ENCODE assay signal across 23 cellular contexts in genomic region chr20:3863317-3863716, GRCh38. TPM values are rescaled to one million over a fixed set of nuclear protein-coding genes. Genes with fewer than 3 reads are reported as not detected.
A peak's percentile ranks its signal among the peaks of the same experiment; 100 is the strongest.
DNase-seq lines count a peak whose midpoint lies in the region; ATAC-seq, FAIRE-seq and TF ChIP-seq lines count a peak whose summit lies in the region.
"Had no signal": no experiment of that assay in that cellular context is flagged by ENCODE, and none has a peak within 500 bp of the region (broad histone marks: within the 10 kb centered on the region; RNA-seq: fewer than 3 reads in every experiment).

No MANE protein-coding gene starts in this region.

- H3K4me1 ChIP-seq in HepG2 (ENCODE audit: insufficient read depth, low read length) (peaks cover 6% of the 10 kb centered on the region; the same call in 1 of the 2 replicates), right lobe of liver (no peaks in the 10 kb centered on the region)
- H3K4me1 ChIP-seq: Caco-2 had no signal

- peaks cover 28% of the 10 kb centered on the region for H3K36me3 Mint-ChIP-seq in memory B cell
- H3K36me3 Mint-ChIP-seq in stimulated activated naive B cell treated with anti-CD40 and anti-IgM and Interleukin-4, amounts not matched to agents 10 μg/mL and 1 μg/mL and 100 μg/mL, for 72 hours = peaks cover 56 to 65% of the 10 kb centered on the region in 2 donors

- H3K9me3 ChIP-seq in HepG2 (ENCODE audit: low read length) (no peaks in the 10 kb centered on the region), right lobe of liver (no peaks in the 10 kb centered on the region)
- H3K9me3 ChIP-seq: SK-N-SH had no signal

- no peak for DNase-seq in HepG2 (ENCODE audit: low spot score)
- no peak for DNase-seq in right lobe of liver
- DNase-seq in NB4 (ENCODE audit: low read depth) = peak; percentile 34
- DNase-seq in memory B cell (ENCODE audit: low spot score in 2 of 2) = no peak
- DNase-seq in stimulated activated naive B cell treated with anti-CD40 and anti-IgM and Interleukin-4, amounts not matched to agents 10 μg/mL and 1 μg/mL and 100 μg/mL, for 72 hours = peak; percentile 53
- DNase-seq in GM13977 (ENCODE audit: low spot score) = no peak
- DNase-seq in activated CD4-positive, alpha-beta T cell treated with anti-CD3 and anti-CD28 coated beads, Interleukin-2, amount 50 U/mL, for 1 hour = no peak
- DNase-seq: Caco-2, DMS79, NCI-H1092, NCI-H1694 treated with DMSO at 0.1 percent for 48 hours, NCI-H2171, NCI-H446 treated with DMSO at 0.1 percent for 48 hours, NCI-H774, Right ventricle myocardium superior, SK-N-SH had no signal

- no peak overlapping the region for H2AFZ ChIP-seq in HepG2 (ENCODE audit: low read length)

- no peak for TF ChIP-seq POLR2A in HepG2 (IDR thresholded peaks at IDR 0.05; ENCODE audit: insufficient read depth in 1 of 2, low read depth in 2 of 2, low read length in 2 of 2)
- TF ChIP-seq POLR2A in right lobe of liver (IDR thresholded peaks at IDR 0.05) = no peak
- no peak for TF ChIP-seq POLR2A in NB4 (IDR thresholded peaks at IDR 0.05; ENCODE audit: extremely low read depth, insufficient read length)

- no peak for TF ChIP-seq EP300 in HepG2 (IDR thresholded peaks at IDR 0.05; ENCODE audit: low read depth in 2 of 2, low read length in 2 of 2)
- TF ChIP-seq EP300 in HepG2 (CRISPR knock-in tag; IDR thresholded peaks at IDR 0.05; ENCODE audit: borderline replicate concordance) = no peak

- ATAC-seq in HepG2 (no peak), right lobe of liver (no peak), memory B cell (ENCODE audit: low read depth) (peak; percentile 31), GM18517 (IDR thresholded peaks at IDR 0.05; ENCODE audit: unreplicated experiment) (no peak)
- ATAC-seq in stimulated activated naive B cell treated with anti-CD40 and anti-IgM and Interleukin-4, amounts not matched to agents 10 μg/mL and 1 μg/mL and 100 μg/mL, for 72 hours (replicated peaks) = peak; percentile 94 to 97
- ATAC-seq: Panc1 had no signal

- no TSS peak for BruUV-seq in HepG2 (replicated peaks; lab: Mats Ljungman, UMichigan)

- no peak overlapping the region for H3K9ac ChIP-seq in HepG2 (ENCODE audit: insufficient read depth, low read depth, low read length)
- H3K9ac ChIP-seq: SK-N-SH had no signal

- POLR2A ChIA-PET in HepG2 (lab: Yijun Ruan, JAX) = no interaction called here

- no peak overlapping the region for H3K4me2 ChIP-seq in HepG2 (ENCODE audit: low read depth, low read length)
- H3K4me2 ChIP-seq: SK-N-SH had no signal

- no peaks in the 10 kb centered on the region for H3K79me2 ChIP-seq in HepG2 (ENCODE audit: insufficient read depth, low read length)

- H3K4me1 Mint-ChIP-seq in memory B cell = peaks cover 9% of the 10 kb centered on the region
- H3K4me1 Mint-ChIP-seq in stimulated activated naive B cell treated with anti-CD40 and anti-IgM and Interleukin-4, amounts not matched to agents 10 μg/mL and 1 μg/mL and 100 μg/mL, for 72 hours = peaks cover 14 to 27% of the 10 kb centered on the region in 2 donors

- H4K20me1 ChIP-seq in HepG2 (ENCODE audit: insufficient read depth, low read length) = no peaks in the 10 kb centered on the region

- no peak overlapping the region for H3K27ac ChIP-seq in HepG2 (ENCODE audit: extremely low read length, insufficient read depth, low read length)
- no peak overlapping the region for H3K27ac ChIP-seq in right lobe of liver
- H3K27ac ChIP-seq: 22Rv1, C4-2B had no signal

- no peak for FAIRE-seq in HepG2 (lab: Jason Lieb, UNC)
- FAIRE-seq: G401.6, H54, HTR-8/SVneo had no signal

- no peak overlapping the region for H3K4me3 ChIP-seq in HepG2 (replicated peaks in 1 of 3; ENCODE audit: insufficient read depth in 1 of 3, low read depth in 2 of 3, low read length in 3 of 3)
- no peak overlapping the region for H3K4me3 ChIP-seq in right lobe of liver
- no peak overlapping the region for H3K4me3 ChIP-seq in NB4 (ENCODE audit: low read depth, low read length)

- H3K36me3 ChIP-seq in HepG2 (replicated peaks in 1 of 2; ENCODE audit: control insufficient read depth in 1 of 2, insufficient read depth in 2 of 2, low read length in 2 of 2) (peaks cover 60 to 65% of the 10 kb centered on the region in 2 experiments), right lobe of liver (peaks cover 9 to 83% (median 37%) of the 10 kb centered on the region in 4 donors)

- no peak overlapping the region for H3K27ac Mint-ChIP-seq in memory B cell
- peak overlapping the region; percentile 89 for H3K27ac Mint-ChIP-seq in stimulated activated naive B cell treated with anti-CD40 and anti-IgM and Interleukin-4, amounts not matched to agents 10 μg/mL and 1 μg/mL and 100 μg/mL, for 72 hours

- H3K4me3 Mint-ChIP-seq in memory B cell = no peak overlapping the region
- H3K4me3 Mint-ChIP-seq in stimulated activated naive B cell treated with anti-CD40 and anti-IgM and Interleukin-4, amounts not matched to agents 10 μg/mL and 1 μg/mL and 100 μg/mL, for 72 hours = no peak overlapping the region

- no peak for TF ChIP-seq RAD21 in HepG2 (CRISPR knock-in tag; IDR thresholded peaks at IDR 0.05)

- intact Hi-C loops in HepG2 (cut with micrococcal nuclease; ENCODE audit: unreplicated experiment) (no loop called here), right lobe of liver (cut with DNase I) (no loop called here)

- H3K27me3 ChIP-seq in HepG2 (ENCODE audit: control insufficient read depth in 1 of 2, insufficient read depth in 2 of 2, low read length in 2 of 2) (no peaks in the 10 kb centered on the region), right lobe of liver (no peaks in the 10 kb centered on the region)

- H3K9me3 Mint-ChIP-seq in memory B cell = no peaks in the 10 kb centered on the region
- no peaks in the 10 kb centered on the region for H3K9me3 Mint-ChIP-seq in stimulated activated naive B cell treated with anti-CD40 and anti-IgM and Interleukin-4, amounts not matched to agents 10 μg/mL and 1 μg/mL and 100 μg/mL, for 72 hours

- CTCF ChIA-PET in HepG2 (lab: Yijun Ruan, JAX; ENCODE audit: low intra/inter-chr PET ratio, low total read pairs) = no interaction called here

- in situ Hi-C loops in HepG2 (cut with HindIII; ENCODE audit: extremely low pct_ligation_motif_present, low pct_unique_long_range_greater_than_20kb) (no loop called here), GM13977 (cut with MboI; ENCODE audit: low pct_unique_long_range_greater_than_20kb, low sequenced_read_pairs, unreplicated experiment) (no loop called here)

- H3K27me3 Mint-ChIP-seq in memory B cell = no peaks in the 10 kb centered on the region
- H3K27me3 Mint-ChIP-seq in stimulated activated naive B cell treated with anti-CD40 and anti-IgM and Interleukin-4, amounts not matched to agents 10 μg/mL and 1 μg/mL and 100 μg/mL, for 72 hours = no peaks in the 10 kb centered on the region

- 98% methylated on average over 7 of the region's 7 CpGs for WGBS in HepG2 (ENCODE audit: low lambda C conversion rate)
- 86% methylated on average over 6 of the region's 7 CpGs for WGBS in right lobe of liver (ENCODE audit: insufficient coverage, low coverage, low lambda C conversion rate, missing lambda C conversion rate)

- TF ChIP-seq CTCF in HepG2 (CRISPR knock-in tag; IDR thresholded peaks at IDR 0.05) (no peak), right lobe of liver (IDR thresholded peaks at IDR 0.05) (no peak), NB4 (IDR thresholded peaks at IDR 0.05; ENCODE audit: low read depth, low read length) (no peak), GM13977 (IDR thresholded peaks at IDR 0.05; ENCODE audit: extremely low read depth, insufficient read depth, missing control alignments) (no peak)

RNA-seq across cellular contexts. Expression of gene MAVS, which starts 16.7 kb away (rescaled TPM):
- total RNA-seq in HepG2 (2016; rRNA removed; fragmentation: Illumina TruSeq; extraction: Trizol) (36.6 and 44.4 TPM in 2 replicates), right lobe of liver (10 to 100 TPM; 10.1 to 20.4 (median 17.0) TPM)
- total RNA-seq in HepG2 (2016; cell fraction: cytosol; rRNA removed; fragmentation: Illumina TruSeq; extraction: Trizol; ENCODE audit: low read depth) = 4.7 and 5.3 TPM in 2 replicates
- total RNA-seq in HepG2 (2016; cell fraction: insoluble cytoplasmic fraction; rRNA removed; fragmentation: Illumina TruSeq; extraction: Trizol) = 37.6 and 37.9 TPM in 2 replicates
- 17.4 and 17.9 TPM in 2 replicates for total RNA-seq in HepG2 (2016; cell fraction: membrane; rRNA removed; fragmentation: Illumina TruSeq; extraction: Trizol)
- 23.6 and 27.3 TPM in 2 replicates for total RNA-seq in HepG2 (2016; cell fraction: nucleus; rRNA removed; fragmentation: Illumina TruSeq; extraction: Trizol)
- 27.3 and 27.8 TPM in 2 replicates for polyA plus RNA-seq in HepG2 (2011; rRNA removed)
- 15.7 and 16.8 TPM in 2 replicates for polyA plus RNA-seq in HepG2 (2011; cell fraction: cytosol; rRNA removed)
- polyA plus RNA-seq in HepG2 (2011; cell fraction: nucleus; rRNA removed) = 36.4 and 42.5 TPM in 2 replicates
- polyA plus RNA-seq in HepG2 (2012) = 18.3 and 22.8 TPM in 2 replicates
- polyA plus RNA-seq in HepG2 (2016; cell fraction: cytosol; fragmentation: Illumina TruSeq; extraction: Trizol; ENCODE audit: low read depth) = 2.6 TPM in 2 replicates
- polyA plus RNA-seq in HepG2 (2016; cell fraction: insoluble cytoplasmic fraction; fragmentation: Illumina TruSeq; extraction: Trizol; ENCODE audit: low read depth) = 25.4 and 30.9 TPM in 2 replicates
- 6.2 and 7.0 TPM in 2 replicates for polyA plus RNA-seq in HepG2 (2016; cell fraction: membrane; fragmentation: Illumina TruSeq; extraction: Trizol; ENCODE audit: low read depth)
- 35.3 and 39.8 TPM in 2 replicates for polyA plus RNA-seq in HepG2 (2016; cell fraction: nucleus; fragmentation: Illumina TruSeq; extraction: Trizol; ENCODE audit: insufficient read depth, low read depth)
- 25.5 and 99.2 TPM in 2 replicates for polyA minus RNA-seq in HepG2 (2011; rRNA and poly(A)+ RNA removed; ENCODE audit: low replicate concordance)
- polyA minus RNA-seq in HepG2 (2011; cell fraction: cytosol; rRNA and poly(A)+ RNA removed) = 36.0 and 39.4 TPM in 2 replicates
- polyA minus RNA-seq in HepG2 (2011; cell fraction: nucleus; rRNA and poly(A)+ RNA removed) = 27.7 and 33.1 TPM in 2 replicates

RNA-seq across cellular contexts. Expression of gene PANK2, which starts 25.9 kb away (rescaled TPM):
- total RNA-seq in HepG2 (2016; rRNA removed; fragmentation: Illumina TruSeq; extraction: Trizol) = 123 and 127 TPM in 2 replicates
- 91.5 and 107 TPM in 2 replicates for total RNA-seq in HepG2 (2016; cell fraction: cytosol; rRNA removed; fragmentation: Illumina TruSeq; extraction: Trizol; ENCODE audit: low read depth)
- 126 TPM in 2 replicates for total RNA-seq in HepG2 (2016; cell fraction: insoluble cytoplasmic fraction; rRNA removed; fragmentation: Illumina TruSeq; extraction: Trizol)
- 107 and 121 TPM in 2 replicates for total RNA-seq in HepG2 (2016; cell fraction: membrane; rRNA removed; fragmentation: Illumina TruSeq; extraction: Trizol)
- 89.8 and 90.2 TPM in 2 replicates for total RNA-seq in HepG2 (2016; cell fraction: nucleus; rRNA removed; fragmentation: Illumina TruSeq; extraction: Trizol)
- polyA plus RNA-seq in HepG2 (2011; rRNA removed) = 31.2 and 39.2 TPM in 2 replicates
- 23.0 and 31.7 TPM in 2 replicates for polyA plus RNA-seq in HepG2 (2011; cell fraction: cytosol; rRNA removed)
- 41.6 and 42.6 TPM in 2 replicates for polyA plus RNA-seq in HepG2 (2011; cell fraction: nucleus; rRNA removed)
- 57.3 and 61.8 TPM in 2 replicates for polyA plus RNA-seq in HepG2 (2012)
- polyA plus RNA-seq in HepG2 (2016; cell fraction: cytosol; fragmentation: Illumina TruSeq; extraction: Trizol; ENCODE audit: low read depth) = 37.8 and 43.1 TPM in 2 replicates
- polyA plus RNA-seq in HepG2 (2016; cell fraction: insoluble cytoplasmic fraction; fragmentation: Illumina TruSeq; extraction: Trizol; ENCODE audit: low read depth) = 105 and 120 TPM in 2 replicates
- 70.7 and 71.1 TPM in 2 replicates for polyA plus RNA-seq in HepG2 (2016; cell fraction: membrane; fragmentation: Illumina TruSeq; extraction: Trizol; ENCODE audit: low read depth)
- polyA plus RNA-seq in HepG2 (2016; cell fraction: nucleus; fragmentation: Illumina TruSeq; extraction: Trizol; ENCODE audit: insufficient read depth, low read depth) = 77.9 and 84.3 TPM in 2 replicates
- 24.2 and 40.6 TPM in 2 replicates for polyA minus RNA-seq in HepG2 (2011; rRNA and poly(A)+ RNA removed; ENCODE audit: low replicate concordance)
- polyA minus RNA-seq in HepG2 (2011; cell fraction: cytosol; rRNA and poly(A)+ RNA removed) = 23.3 and 28.9 TPM in 2 replicates
- polyA minus RNA-seq in HepG2 (2011; cell fraction: nucleus; rRNA and poly(A)+ RNA removed) = 83.4 and 101 TPM in 2 replicates
- total RNA-seq in right lobe of liver = 10 to 100 TPM; 13.0 to 17.8 (median 13.8) TPM

RNA-seq across cellular contexts. Expression of gene AP5S1, which starts 43.0 kb away (rescaled TPM):
- 23.2 and 23.7 TPM in 2 replicates for total RNA-seq in HepG2 (2016; rRNA removed; fragmentation: Illumina TruSeq; extraction: Trizol)
- 6.5 and 6.6 TPM in 2 replicates for total RNA-seq in HepG2 (2016; cell fraction: cytosol; rRNA removed; fragmentation: Illumina TruSeq; extraction: Trizol; ENCODE audit: low read depth)
- total RNA-seq in HepG2 (2016; cell fraction: insoluble cytoplasmic fraction; rRNA removed; fragmentation: Illumina TruSeq; extraction: Trizol) = 20.8 and 26.3 TPM in 2 replicates
- total RNA-seq in HepG2 (2016; cell fraction: membrane; rRNA removed; fragmentation: Illumina TruSeq; extraction: Trizol) = 15.6 and 19.4 TPM in 2 replicates
- 14.1 and 15.3 TPM in 2 replicates for total RNA-seq in HepG2 (2016; cell fraction: nucleus; rRNA removed; fragmentation: Illumina TruSeq; extraction: Trizol)
- polyA plus RNA-seq in HepG2 (2011; rRNA removed) = 7.9 and 9.1 TPM in 2 replicates
- polyA plus RNA-seq in HepG2 (2011; cell fraction: cytosol; rRNA removed) = 6.7 and 9.3 TPM in 2 replicates
- 13.1 and 17.4 TPM in 2 replicates for polyA plus RNA-seq in HepG2 (2011; cell fraction: nucleus; rRNA removed)
- polyA plus RNA-seq in HepG2 (2012) = 6.2 and 7.2 TPM in 2 replicates
- 6.5 and 8.5 TPM in 2 replicates for polyA plus RNA-seq in HepG2 (2016; cell fraction: cytosol; fragmentation: Illumina TruSeq; extraction: Trizol; ENCODE audit: low read depth)
- 20.4 and 21.3 TPM in 2 replicates for polyA plus RNA-seq in HepG2 (2016; cell fraction: insoluble cytoplasmic fraction; fragmentation: Illumina TruSeq; extraction: Trizol; ENCODE audit: low read depth)
- 13.2 and 17.0 TPM in 2 replicates for polyA plus RNA-seq in HepG2 (2016; cell fraction: membrane; fragmentation: Illumina TruSeq; extraction: Trizol; ENCODE audit: low read depth)
- 18.0 and 19.1 TPM in 2 replicates for polyA plus RNA-seq in HepG2 (2016; cell fraction: nucleus; fragmentation: Illumina TruSeq; extraction: Trizol; ENCODE audit: insufficient read depth, low read depth)
- 15.2 and 46.1 TPM in 2 replicates for polyA minus RNA-seq in HepG2 (2011; rRNA and poly(A)+ RNA removed; ENCODE audit: low replicate concordance)
- 8.3 and 11.6 TPM in 2 replicates for polyA minus RNA-seq in HepG2 (2011; cell fraction: cytosol; rRNA and poly(A)+ RNA removed)
- 23.7 and 26.3 TPM in 2 replicates for polyA minus RNA-seq in HepG2 (2011; cell fraction: nucleus; rRNA and poly(A)+ RNA removed)
- 10 to 100 TPM in 3 of 6 experiments, 1 to 10 TPM in 3; 7.7 to 16.1 (median 9.5) TPM for total RNA-seq in right lobe of liver

Comparison
In these comparisons a context has a peak if more than half of its experiments do, and no peak if none do; other contexts are left out.
1. ATAC-seq: peak in memory B cell (single experiment) and stimulated activated naive B cell treated with anti-CD40 and anti-IgM and Interleukin-4, amounts not matched to agents 10 μg/mL and 1 μg/mL and 100 μg/mL, for 72 hours (2 of 2); none in HepG2 (single experiment), right lobe of liver (0 of 4) and GM18517 (single experiment).
2. DNase-seq: peak in NB4 (single experiment) and stimulated activated naive B cell treated with anti-CD40 and anti-IgM and Interleukin-4, amounts not matched to agents 10 μg/mL and 1 μg/mL and 100 μg/mL, for 72 hours (single experiment); none in HepG2 (single experiment), right lobe of liver (0 of 3), memory B cell (0 of 2), GM13977 (single experiment) and activated CD4-positive, alpha-beta T cell treated with anti-CD3 and anti-CD28 coated beads, Interleukin-2, amount 50 U/mL, for 1 hour (single experiment).